In genomic region chr13:114107686-114108081, GRCh38 we compare ENCODE assay signal across 9 cellular contexts. TPM values are rescaled to one million over a fixed set of nuclear protein-coding genes. Genes with fewer than 3 reads are reported as not detected.
DNase-seq lines count a peak whose midpoint lies in the region; ATAC-seq and TF ChIP-seq lines count a peak whose summit lies in the region.
"Had no signal": no experiment of that assay in that cellular context is flagged by ENCODE, and none has a peak within 500 bp of the region (broad histone marks: within the 10 kb centered on the region; RNA-seq: fewer than 3 reads in every experiment).

No MANE protein-coding gene starts in this region.

- H3K4me1 Mint-ChIP-seq in activated naive CD8-positive, alpha-beta T cell (ENCODE audit: low read depth) = peaks cover 72% of the 10 kb centered on the region
- H3K4me1 Mint-ChIP-seq in activated naive CD8-positive, alpha-beta T cell treated with anti-CD3 and anti-CD28 coated beads, Interleukin-2, amount 50 U/mL, for 24 hours = peaks cover 77% of the 10 kb centered on the region
- peaks cover 61% of the 10 kb centered on the region for H3K4me1 Mint-ChIP-seq in nephron progenitor cell

- no peaks in the 10 kb centered on the region for H3K27me3 Mint-ChIP-seq in activated naive CD8-positive, alpha-beta T cell
- H3K27me3 Mint-ChIP-seq in activated naive CD8-positive, alpha-beta T cell treated with anti-CD3 and anti-CD28 coated beads, Interleukin-2, amount 50 U/mL, for 24 hours = no peaks in the 10 kb centered on the region
- H3K27me3 Mint-ChIP-seq in nephron progenitor cell (ENCODE audit: low read depth, poor library complexity) = peaks cover 13% of the 10 kb centered on the region

- WGBS in mesodermal cell (ENCODE audit: insufficient coverage in 2 of 2), 2 experiments = 87 to 92% methylated on average over 9 to 12 of the region's 12 CpGs

- H3K36me3 Mint-ChIP-seq in activated naive CD8-positive, alpha-beta T cell = no peaks in the 10 kb centered on the region
- H3K36me3 Mint-ChIP-seq in activated naive CD8-positive, alpha-beta T cell treated with anti-CD3 and anti-CD28 coated beads, Interleukin-2, amount 50 U/mL, for 24 hours (ENCODE audit: low read depth) = peaks cover 7% of the 10 kb centered on the region
- H3K36me3 Mint-ChIP-seq in nephron progenitor cell (ENCODE audit: low read depth) = no peaks in the 10 kb centered on the region

- no peak overlapping the region for H3K4me3 ChIP-seq in dorsolateral prefrontal cortex
- no peak overlapping the region for H3K4me3 ChIP-seq in mesodermal cell (ENCODE audit: extremely low read depth, insufficient read depth, low read length, poor library complexity, severe bottlenecking)
- H3K4me3 ChIP-seq: hepatocyte had no signal

- intact Hi-C loops in dorsolateral prefrontal cortex (cut with DNase I) = no loop called here

- no peak for DNase-seq in activated naive CD8-positive, alpha-beta T cell treated with anti-CD3 and anti-CD28 coated beads, Interleukin-2, amount 50 U/mL, for 24 hours
- DNase-seq in dorsolateral prefrontal cortex (peak in 6 of 10 donors; percentile 46 to 67 (median 60)), NCI-H1694 treated with DMSO at 0.1 percent for 48 hours (lab: John Stamatoyannopoulos, UW) (no peak), UCSD-AML1 (lab: John Stamatoyannopoulos, UW; ENCODE audit: unreplicated experiment) (no peak), nephron progenitor cell (no peak)

- H3K9me3 ChIP-seq in mesodermal cell (ENCODE audit: control insufficient read depth, low read length) = no peaks in the 10 kb centered on the region

- H3K27ac Mint-ChIP-seq in activated naive CD8-positive, alpha-beta T cell = peak overlapping the region; percentile 96
- H3K27ac Mint-ChIP-seq in activated naive CD8-positive, alpha-beta T cell treated with anti-CD3 and anti-CD28 coated beads, Interleukin-2, amount 50 U/mL, for 24 hours = no peak overlapping the region
- H3K27ac Mint-ChIP-seq in nephron progenitor cell = no peak overlapping the region

- H3K36me3 ChIP-seq in mesodermal cell (ENCODE audit: control insufficient read depth, insufficient read depth, low read length) = peaks cover 19% of the 10 kb centered on the region

- peak overlapping the region; percentile 87 for H3K4me3 Mint-ChIP-seq in activated naive CD8-positive, alpha-beta T cell
- no peak overlapping the region for H3K4me3 Mint-ChIP-seq in activated naive CD8-positive, alpha-beta T cell treated with anti-CD3 and anti-CD28 coated beads, Interleukin-2, amount 50 U/mL, for 24 hours
- no peak overlapping the region for H3K4me3 Mint-ChIP-seq in nephron progenitor cell

- TF ChIP-seq CTCF in dorsolateral prefrontal cortex (IDR thresholded peaks at IDR 0.05 in 54 of 56, conservative IDR thresholded peaks at IDR 0.05 in 2 of 56; ENCODE audit: low read depth in 1 of 56, partially characterized antibody in 56 of 56) (no peak), nephron progenitor cell (IDR thresholded peaks at IDR 0.05) (no peak)

- no peaks in the 10 kb centered on the region for H3K9me3 Mint-ChIP-seq in activated naive CD8-positive, alpha-beta T cell (ENCODE audit: low read depth)
- no peaks in the 10 kb centered on the region for H3K9me3 Mint-ChIP-seq in activated naive CD8-positive, alpha-beta T cell treated with anti-CD3 and anti-CD28 coated beads, Interleukin-2, amount 50 U/mL, for 24 hours
- H3K9me3 Mint-ChIP-seq in nephron progenitor cell = no peaks in the 10 kb centered on the region

- H3K27me3 ChIP-seq in dorsolateral prefrontal cortex = no peaks in the 10 kb centered on the region
- H3K27me3 ChIP-seq: hepatocyte had no signal

- no peak for ATAC-seq in activated naive CD8-positive, alpha-beta T cell treated with anti-CD3 and anti-CD28 coated beads, Interleukin-2, amount 50 U/mL, for 24 hours
- no peak for ATAC-seq in HG03442 (IDR thresholded peaks at IDR 0.05; ENCODE audit: unreplicated experiment)

- peaks cover 61% of the 10 kb centered on the region for H3K4me1 ChIP-seq in mesodermal cell (ENCODE audit: control insufficient read depth, insufficient read depth, low read length, poor library complexity, severe bottlenecking)

- H3K27ac ChIP-seq in dorsolateral prefrontal cortex (peak overlapping the region in 7 of 59 donors; percentile 5 to 46 (median 17)), mesodermal cell (ENCODE audit: low read depth, low read length, severe bottlenecking) (peak overlapping the region; percentile 64)
- H3K27ac ChIP-seq: hepatocyte had no signal

RNA-seq across cellular contexts. Expression of gene RASA3, which starts 24.7 kb away (rescaled TPM):
- total RNA-seq in dorsolateral prefrontal cortex = 10 to 100 TPM; 31.0 to 93.4 (median 44.7) TPM
- polyA plus RNA-seq in mesodermal cell (2013, experiment 1 of 2) = 52.2 TPM
- polyA plus RNA-seq in mesodermal cell (2013, experiment 2 of 2) = 45.1 TPM

Comparison
In these comparisons a context has a peak if more than half of its experiments do, and no peak if none do; other contexts are left out.
1. DNase-seq: peak in dorsolateral prefrontal cortex (6 of 10); none in activated naive CD8-positive, alpha-beta T cell treated with anti-CD3 and anti-CD28 coated beads, Interleukin-2, amount 50 U/mL, for 24 hours (single experiment), NCI-H1694 treated with DMSO at 0.1 percent for 48 hours (single experiment), UCSD-AML1 (single experiment) and nephron progenitor cell (single experiment).